Comparison of ENCODE assay signal across 13 cellular contexts in the genomic region with DNA sequence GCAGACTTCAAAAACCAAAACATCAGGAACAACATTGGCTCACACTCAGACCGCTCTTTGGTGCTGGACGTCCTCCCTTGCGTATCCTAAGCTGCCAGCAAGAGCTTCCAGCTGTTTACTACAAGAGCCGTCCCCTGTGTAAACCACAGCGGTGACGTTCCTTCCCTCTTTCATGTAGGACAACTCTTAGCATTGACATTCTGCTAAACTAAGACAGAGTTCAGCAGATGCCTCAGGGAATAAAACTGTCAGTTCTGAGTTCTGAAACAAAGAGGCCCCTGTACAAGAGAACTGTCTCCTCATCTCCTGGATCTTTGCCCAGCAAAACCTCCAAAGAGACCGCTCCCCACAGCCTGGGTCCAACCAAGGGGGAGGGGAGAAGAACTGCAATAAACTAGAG. TPM values are rescaled to one million over a fixed set of nuclear protein-coding genes. Genes with fewer than 3 reads are reported as not detected.
DNase-seq lines count a peak whose midpoint lies in the region; ATAC-seq and TF ChIP-seq lines count a peak whose summit lies in the region.
"Had no signal": no experiment of that assay in that cellular context is flagged by ENCODE, and none has a peak within 500 bp of the region (broad histone marks: within the 10 kb centered on the region; RNA-seq: fewer than 3 reads in every experiment).

No MANE protein-coding gene starts in this region.

- H3K18ac ChIP-seq in neuronal stem cell (ENCODE audit: low read length), result no peak overlapping the region

- no peak overlapping the region for H2BK120ac ChIP-seq in neuronal stem cell (ENCODE audit: low read depth, low read length)

- H3K36me3 ChIP-seq in gastroesophageal sphincter (no peaks in the 10 kb centered on the region), neuronal stem cell (replicated peaks in 1 of 2; ENCODE audit: control insufficient read depth in 2 of 2, insufficient read depth in 2 of 2, low read length in 2 of 2) (no peaks in the 10 kb centered on the region)
- H3K36me3 ChIP-seq: thoracic aorta had no signal

- H2BK15ac ChIP-seq in neuronal stem cell (ENCODE audit: low read length), result no peak overlapping the region

- H3K4me3 Mint-ChIP-seq in activated naive CD8-positive, alpha-beta T cell treated with anti-CD3 and anti-CD28 coated beads for 36 hours, result no peak overlapping the region

- H2BK12ac ChIP-seq in neuronal stem cell (ENCODE audit: low read length), result no peak overlapping the region

- H4K8ac ChIP-seq in neuronal stem cell (ENCODE audit: low read depth, low read length), result no peak overlapping the region

- 6 to 36% methylated on average over 6 to 7 of the region's 7 CpGs for WGBS in gastroesophageal sphincter (ENCODE audit: low coverage in 1 of 2), 2 donors
- no CpG with 5 or more reads among the region's 7 CpGs for WGBS in neuronal stem cell (ENCODE audit: extremely low coverage in 2 of 2, insufficient read length in 2 of 2, insufficient replicate concordance in 1 of 2), 2 donors

- TF ChIP-seq POLR2A in gastroesophageal sphincter (IDR thresholded peaks at IDR 0.05), result no peak

- peaks cover 25% of the 10 kb centered on the region for H3K27me3 ChIP-seq in gastroesophageal sphincter
- peaks cover 0 to 7% (median 0%) of the 10 kb centered on the region in 3 experiments for H3K27me3 ChIP-seq in neuronal stem cell (ENCODE audit: control insufficient read depth in 3 of 3, insufficient read depth in 3 of 3, low read depth in 1 of 3, low read length in 3 of 3)

- TF ChIP-seq EP300 in gastroesophageal sphincter (IDR thresholded peaks at IDR 0.05), result no peak

- no peak overlapping the region for H3K9ac ChIP-seq in neuronal stem cell (ENCODE audit: low read depth, low read length, poor library complexity)

- H2BK5ac ChIP-seq in neuronal stem cell (ENCODE audit: low read length), result no peak overlapping the region

- H3K4me3 ChIP-seq in gastroesophageal sphincter (no peak overlapping the region), neuronal stem cell (ENCODE audit: low read length in 2 of 2) (no peak overlapping the region)
- H3K4me3 ChIP-seq: thoracic aorta had no signal

- H3K4me2 ChIP-seq in neuronal stem cell (ENCODE audit: insufficient read depth, low read length, poor library complexity, severe bottlenecking), result no peak overlapping the region

- H3K23ac ChIP-seq in neuronal stem cell (ENCODE audit: low read depth, low read length, poor library complexity), result no peak overlapping the region

- no peak for TF ChIP-seq CTCF in gastroesophageal sphincter (IDR thresholded peaks at IDR 0.05)

- H3K27ac ChIP-seq in gastroesophageal sphincter (no peak overlapping the region), neuronal stem cell (replicated peaks; ENCODE audit: low read length) (no peak overlapping the region)
- H3K27ac ChIP-seq: epithelial cell of prostate, thoracic aorta had no signal

- H3K27me3 Mint-ChIP-seq in activated naive CD8-positive, alpha-beta T cell treated with anti-CD3 and anti-CD28 coated beads for 36 hours, result peaks cover 14% of the 10 kb centered on the region

- no peaks in the 10 kb centered on the region for H3K9me3 Mint-ChIP-seq in activated naive CD8-positive, alpha-beta T cell treated with anti-CD3 and anti-CD28 coated beads for 36 hours

- H3K14ac ChIP-seq in neuronal stem cell (ENCODE audit: low read length), result no peak overlapping the region

- H3K79me1 ChIP-seq in neuronal stem cell (ENCODE audit: low read depth, low read length), result no peaks in the 10 kb centered on the region

- H3K9me3 ChIP-seq in gastroesophageal sphincter (no peaks in the 10 kb centered on the region), neuronal stem cell (replicated peaks in 1 of 2; ENCODE audit: control insufficient read depth in 2 of 2, insufficient read depth in 1 of 2, low read depth in 1 of 2, low read length in 2 of 2) (no peaks in the 10 kb centered on the region)
- H3K9me3 ChIP-seq: thoracic aorta had no signal

- no peaks in the 10 kb centered on the region for H3K4me1 Mint-ChIP-seq in activated naive CD8-positive, alpha-beta T cell treated with anti-CD3 and anti-CD28 coated beads for 36 hours

- H3K4ac ChIP-seq in neuronal stem cell (ENCODE audit: low read length), result no peak overlapping the region

- DNase-seq in AG08395 (ENCODE audit: low spot score), result peak; percentile 11
- DNase-seq in RPMI8226, result peak; percentile 46
- DNase-seq in nucleus accumbens (lab: John Stamatoyannopoulos, UW), result peak in 31 of 56 donors; percentile 9 to 74 (median 26)
- no peak for DNase-seq in neuronal stem cell (ENCODE audit: low spot score)
- no peak for DNase-seq in activated naive CD8-positive, alpha-beta T cell treated with anti-CD3 and anti-CD28 coated beads for 36 hours
- DNase-seq in stimulated activated CD8-positive, alpha-beta memory T cell treated with anti-CD3 and anti-CD28 coated beads, Interleukin-4, amount 100 ng/mL, for 48 hours, result no peak
- DNase-seq: activated CD4-positive, CD25-positive, alpha-beta regulatory T cell; aorta; SHP77 treated with DMSO at 0.1 percent for 48 hours had no signal

- H4K91ac ChIP-seq in neuronal stem cell (ENCODE audit: low read depth, low read length, poor library complexity), result no peak overlapping the region

- ATAC-seq in gastroesophageal sphincter (peak; percentile 74), HG03442 (IDR thresholded peaks at IDR 0.05; ENCODE audit: unreplicated experiment) (no peak)

- H3K4me1 ChIP-seq in gastroesophageal sphincter (peaks cover 0 to 9% (median 4%) of the 10 kb centered on the region in 3 donors), neuronal stem cell (ENCODE audit: control insufficient read depth in 2 of 2, insufficient read depth in 1 of 2, low read depth in 1 of 2, low read length in 2 of 2) (peaks cover 0 to 6% of the 10 kb centered on the region in 2 donors)

- H2AK5ac ChIP-seq in neuronal stem cell (ENCODE audit: low read depth, low read length), result no peak overlapping the region

- no peak overlapping the region for H3K27ac Mint-ChIP-seq in activated naive CD8-positive, alpha-beta T cell treated with anti-CD3 and anti-CD28 coated beads for 36 hours

- H3K36me3 Mint-ChIP-seq in activated naive CD8-positive, alpha-beta T cell treated with anti-CD3 and anti-CD28 coated beads for 36 hours, result no peaks in the 10 kb centered on the region

- no peak overlapping the region for H2AFZ ChIP-seq in neuronal stem cell (ENCODE audit: low read length)

RNA-seq across cellular contexts. Expression of a gene that starts 57.8 kb away (rescaled TPM):
- total RNA-seq in gastroesophageal sphincter, result not detected
- not detected for polyA plus RNA-seq in neuronal stem cell (2013, experiment 1 of 2)
- not detected for polyA plus RNA-seq in neuronal stem cell (2013, experiment 2 of 2)
- total RNA-seq in activated naive CD8-positive, alpha-beta T cell treated with anti-CD3 and anti-CD28 coated beads for 36 hours, result not detected
- total RNA-seq: aorta, thoracic aorta had no signal
- polyA plus RNA-seq: aorta had no signal

Comparison
In these comparisons a context has a peak if more than half of its experiments do, and no peak if none do; other contexts are left out.
1. DNase-seq: peak in AG08395 (single experiment), RPMI8226 (single experiment) and nucleus accumbens (31 of 56); none in neuronal stem cell (single experiment), activated naive CD8-positive, alpha-beta T cell treated with anti-CD3 and anti-CD28 coated beads for 36 hours (single experiment) and stimulated activated CD8-positive, alpha-beta memory T cell treated with anti-CD3 and anti-CD28 coated beads, Interleukin-4, amount 100 ng/mL, for 48 hours (single experiment).